Comparison of ENCODE assay signal across 13 cellular contexts in genomic region chr16:5046914-5047313, GRCh38. TPM values are rescaled to one million over a fixed set of nuclear protein-coding genes. Genes with fewer than 3 reads are reported as not detected.
DNase-seq lines count a peak whose midpoint lies in the region; ATAC-seq and TF ChIP-seq lines count a peak whose summit lies in the region.
"Had no signal": no experiment of that assay in that cellular context is flagged by ENCODE, and none has a peak within 500 bp of the region (broad histone marks: within the 10 kb centered on the region; RNA-seq: fewer than 3 reads in every experiment).

No MANE protein-coding gene starts in this region.

- H3K27me3 Mint-ChIP-seq in WTC11 (ENCODE audit: low read depth), result peaks cover 6% of the 10 kb centered on the region; the same call in 1 of the 2 replicates

- POLR2A ChIA-PET in WTC11 (lab: Charles Lee), result no interaction called here

- CTCF ChIA-PET in WTC11 (lab: Charles Lee), result interaction anchor here (2.4 to 2.9 kb wide), 2 partner anchors 10 to 12 kb away, joined by 12 to 14 read pairs; no protein-coding TSS in a partner anchor

- 0 out of 2 replicates have a peak, but pooled peaks cover 4% of the 10 kb centered on the region for H3K4me1 Mint-ChIP-seq in WTC11
- no peaks in the 10 kb centered on the region for H3K4me1 Mint-ChIP-seq in stimulated activated effector memory CD8-positive, alpha-beta T cell treated with anti-CD3 and anti-CD28 coated beads, Interleukin-12 subunit alpha, Interleukin-12 subunit beta, amount 100 ng/mL, for 72 hours

- TF ChIP-seq CTCF in WTC11 (IDR thresholded peaks at IDR 0.05), result no peak

- peak; percentile 97 for ATAC-seq in WTC11
- ATAC-seq in stimulated activated effector memory CD8-positive, alpha-beta T cell treated with anti-CD3 and anti-CD28 coated beads, Interleukin-12 subunit alpha, Interleukin-12 subunit beta, amount 100 ng/mL, for 72 hours, result no peak

- no peaks in the 10 kb centered on the region; the same call in 1 of the 2 replicates for H3K9me3 Mint-ChIP-seq in WTC11
- no peaks in the 10 kb centered on the region for H3K9me3 Mint-ChIP-seq in stimulated activated effector memory CD8-positive, alpha-beta T cell treated with anti-CD3 and anti-CD28 coated beads, Interleukin-12 subunit alpha, Interleukin-12 subunit beta, amount 100 ng/mL, for 72 hours

- DNase-seq in WTC11 (ENCODE audit: low spot score) (no peak), NCI-H1048 (lab: John Stamatoyannopoulos, UW) (no peak), ecto neural progenitor cell (ENCODE audit: low spot score) (no peak)
- DNase-seq in stimulated activated effector memory CD8-positive, alpha-beta T cell treated with anti-CD3 and anti-CD28 coated beads, Interleukin-12 subunit alpha, Interleukin-12 subunit beta, amount 100 ng/mL, for 72 hours (ENCODE audit: low spot score in 2 of 2), result no peak
- DNase-seq: Caco-2; CD4-positive, CD25-positive, alpha-beta regulatory T cell; EL; GOT3; KBM-7; NCI-H1436 treated with DMSO at 0.1 percent for 48 hours; NCI-H2081; NCI-H524; SW 1271 had no signal

- H3K27ac Mint-ChIP-seq in WTC11, result peak overlapping the region; percentile 39; the same call in 1 of the 2 replicates
- H3K27ac Mint-ChIP-seq in stimulated activated effector memory CD8-positive, alpha-beta T cell treated with anti-CD3 and anti-CD28 coated beads, Interleukin-12 subunit alpha, Interleukin-12 subunit beta, amount 100 ng/mL, for 72 hours, result peak overlapping the region; percentile 1
- H3K27ac Mint-ChIP-seq: CD4-positive, CD25-positive, alpha-beta regulatory T cell had no signal

- no peak overlapping the region for H3K4me3 Mint-ChIP-seq in WTC11
- no peak overlapping the region for H3K4me3 Mint-ChIP-seq in stimulated activated effector memory CD8-positive, alpha-beta T cell treated with anti-CD3 and anti-CD28 coated beads, Interleukin-12 subunit alpha, Interleukin-12 subunit beta, amount 100 ng/mL, for 72 hours
- H3K4me3 Mint-ChIP-seq: CD4-positive, CD25-positive, alpha-beta regulatory T cell had no signal

- H3K36me3 Mint-ChIP-seq in WTC11, result no peaks in the 10 kb centered on the region
- peaks cover 4% of the 10 kb centered on the region for H3K36me3 Mint-ChIP-seq in stimulated activated effector memory CD8-positive, alpha-beta T cell treated with anti-CD3 and anti-CD28 coated beads, Interleukin-12 subunit alpha, Interleukin-12 subunit beta, amount 100 ng/mL, for 72 hours

TF ChIP-seq in WTC11, 78 proteins besides CTCF, POLR2A, EP300 and RAD21:
- TF ChIP-seq NR1H2 (CRISPR knock-in tag; IDR thresholded peaks at IDR 0.05), result no peak
- TF ChIP-seq CDX4 (CRISPR knock-in tag; IDR thresholded peaks at IDR 0.05; ENCODE audit: borderline replicate concordance), result no peak
- TF ChIP-seq, protein P1, sequence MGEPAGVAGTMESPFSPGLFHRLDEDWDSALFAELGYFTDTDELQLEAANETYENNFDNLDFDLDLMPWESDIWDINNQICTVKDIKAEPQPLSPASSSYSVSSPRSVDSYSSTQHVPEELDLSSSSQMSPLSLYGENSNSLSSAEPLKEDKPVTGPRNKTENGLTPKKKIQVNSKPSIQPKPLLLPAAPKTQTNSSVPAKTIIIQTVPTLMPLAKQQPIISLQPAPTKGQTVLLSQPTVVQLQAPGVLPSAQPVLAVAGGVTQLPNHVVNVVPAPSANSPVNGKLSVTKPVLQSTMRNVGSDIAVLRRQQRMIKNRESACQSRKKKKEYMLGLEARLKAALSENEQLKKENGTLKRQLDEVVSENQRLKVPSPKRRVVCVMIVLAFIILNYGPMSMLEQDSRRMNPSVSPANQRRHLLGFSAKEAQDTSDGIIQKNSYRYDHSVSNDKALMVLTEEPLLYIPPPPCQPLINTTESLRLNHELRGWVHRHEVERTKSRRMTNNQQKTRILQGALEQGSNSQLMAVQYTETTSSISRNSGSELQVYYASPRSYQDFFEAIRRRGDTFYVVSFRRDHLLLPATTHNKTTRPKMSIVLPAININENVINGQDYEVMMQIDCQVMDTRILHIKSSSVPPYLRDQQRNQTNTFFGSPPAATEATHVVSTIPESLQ (CRISPR knock-in tag; IDR thresholded peaks at IDR 0.05), result no peak
- no peak for TF ChIP-seq NFE2L1 (CRISPR knock-in tag; IDR thresholded peaks at IDR 0.05)
- no peak for TF ChIP-seq NR2C2 (CRISPR knock-in tag; IDR thresholded peaks at IDR 0.05)
- TF ChIP-seq STAT6 (CRISPR knock-in tag; conservative IDR thresholded peaks at IDR 0.05; ENCODE audit: low read depth), result no peak
- TF ChIP-seq OVOL2 (CRISPR knock-in tag; IDR thresholded peaks at IDR 0.05; ENCODE audit: borderline replicate concordance), result no peak
- TF ChIP-seq HMGXB4 (CRISPR knock-in tag; IDR thresholded peaks at IDR 0.05), result no peak
- TF ChIP-seq ZNF671 (CRISPR knock-in tag; IDR thresholded peaks at IDR 0.05), result no peak

RNA-seq across cellular contexts. Expression of gene NAGPA, which starts 13.2 kb away (rescaled TPM):
- 9.3 to 12.5 TPM (median 10.7 TPM) in 3 replicates for total RNA-seq in WTC11 (2021)

RNA-seq across cellular contexts. Expression of gene C16orf89, which starts 18.8 kb away (rescaled TPM):
- total RNA-seq in WTC11 (2021), result 1.4 to 1.8 TPM (median 1.8 TPM) in 3 replicates
- total RNA-seq: Caco-2; CD4-positive, CD25-positive, alpha-beta regulatory T cell had no signal

RNA-seq across cellular contexts. Expression of gene ALG1, which starts 24.7 kb away (rescaled TPM):
- 25.7 to 31.4 TPM (median 26.2 TPM) in 3 replicates for total RNA-seq in WTC11 (2021)

RNA-seq across cellular contexts. Expression of gene EEF2KMT, which starts 50.7 kb away (rescaled TPM):
- total RNA-seq in WTC11 (2021), result 15.4 to 19.9 TPM (median 19.6 TPM) in 3 replicates
